29 cellular contexts compared by ENCODE assay signal in genomic region chr7:124251616-124252015, GRCh38.
"Had no signal": no experiment of that assay in that cellular context is flagged by ENCODE, and none has a peak within 500 bp of the region (broad histone marks: within the 10 kb centered on the region; RNA-seq: fewer than 3 reads in every experiment).

No MANE protein-coding gene starts in this region.

- H3K4me1 Mint-ChIP-seq: naive B cell; stimulated activated naive CD8-positive, alpha-beta T cell treated with anti-CD3 and anti-CD28 coated beads, Interleukin-15, amount 100 ng/mL, for 72 hours had no signal

- H3K36me3 ChIP-seq: esophagus muscularis mucosa, gastrocnemius medialis, heart right ventricle, right lobe of liver, suprapubic skin, transverse colon, upper lobe of right lung, uterus had no signal

- H3K27me3 Mint-ChIP-seq: naive B cell; natural killer cell treated with Interleukin-12 subunit alpha and Interleukin-12 subunit beta and Interleukin-15 and Interleukin-18, amount 100 ng/mL, for 72 hours; progenitor cell of endocrine pancreas; stimulated activated naive CD8-positive, alpha-beta T cell treated with anti-CD3 and anti-CD28 coated beads, Interleukin-15, amount 100 ng/mL, for 72 hours had no signal

- H3K9ac ChIP-seq: parathyroid adenoma had no signal

- H3K27me3 ChIP-seq: esophagus muscularis mucosa, gastrocnemius medialis, heart right ventricle, right lobe of liver, suprapubic skin, transverse colon, upper lobe of right lung, uterus had no signal

- H3K4me3 ChIP-seq: coronary artery, esophagus muscularis mucosa, gastrocnemius medialis, heart right ventricle, lung, mucosa of descending colon, right lobe of liver, suprapubic skin, transverse colon, upper lobe of right lung, uterus had no signal

- DNase-seq: dermis blood vessel endothelial cell; effector memory CD4-positive, alpha-beta T cell; gastrocnemius medialis; heart right ventricle; hypothalamus; kidney; mesenchymal stem cell; mucosa of descending colon; naive B cell; right lobe of liver; small intestine; stimulated activated CD4-positive, alpha-beta T cell treated with anti-CD3 and anti-CD28 coated beads, Interleukin-15, amount 100 ng/mL, for 24 hours; stimulated activated CD4-positive, alpha-beta T cell treated with anti-CD3 and anti-CD28 coated beads, Interleukin-4, amount 100 ng/mL, for 1 hour; stimulated activated CD8-positive, alpha-beta memory T cell treated with anti-CD3 and anti-CD28 coated beads, Interleukin-4, amount 100 ng/mL, for 48 hours; stimulated activated naive CD4-positive, alpha-beta T cell; stimulated activated naive CD8-positive, alpha-beta T cell treated with anti-CD3 and anti-CD28 coated beads, Interleukin-15, amount 100 ng/mL, for 72 hours; transverse colon; upper lobe of right lung; uterus had no signal

- ATAC-seq: gastrocnemius medialis; heart right ventricle; left lobe of liver; mucosa of descending colon; natural killer cell treated with Interleukin-12 subunit alpha and Interleukin-12 subunit beta and Interleukin-15 and Interleukin-18, amount 100 ng/mL, for 72 hours; right lobe of liver; stimulated activated naive CD8-positive, alpha-beta T cell treated with anti-CD3 and anti-CD28 coated beads, Interleukin-15, amount 100 ng/mL, for 72 hours; upper lobe of right lung had no signal

- H2AFZ ChIP-seq: parathyroid adenoma had no signal

- H3K4me1 ChIP-seq: esophagus muscularis mucosa, gastrocnemius medialis, parathyroid adenoma, right lobe of liver, suprapubic skin, transverse colon, upper lobe of right lung, uterus had no signal

- H3K79me2 ChIP-seq: parathyroid adenoma had no signal

- H3K36me3 Mint-ChIP-seq: mesothelial cell of epicardium; naive B cell; natural killer cell treated with Interleukin-12 subunit alpha and Interleukin-12 subunit beta and Interleukin-15 and Interleukin-18, amount 100 ng/mL, for 72 hours had no signal

- H3K27ac ChIP-seq: coronary artery, esophagus muscularis mucosa, gastrocnemius medialis, heart right ventricle, parathyroid adenoma, right lobe of liver, suprapubic skin, transverse colon, upper lobe of right lung, uterus had no signal

- H3K4me3 Mint-ChIP-seq: mesothelial cell of epicardium; naive B cell; natural killer cell treated with Interleukin-12 subunit alpha and Interleukin-12 subunit beta and Interleukin-15 and Interleukin-18, amount 100 ng/mL, for 72 hours; neural crest cell; stimulated activated naive CD8-positive, alpha-beta T cell treated with anti-CD3 and anti-CD28 coated beads, Interleukin-15, amount 100 ng/mL, for 72 hours had no signal

- H3K27ac Mint-ChIP-seq: mesothelial cell of epicardium; naive B cell; natural killer cell treated with Interleukin-12 subunit alpha and Interleukin-12 subunit beta and Interleukin-15 and Interleukin-18, amount 100 ng/mL, for 72 hours; progenitor cell of endocrine pancreas; stimulated activated naive CD8-positive, alpha-beta T cell treated with anti-CD3 and anti-CD28 coated beads, Interleukin-15, amount 100 ng/mL, for 72 hours had no signal

- H3K9me3 ChIP-seq: esophagus muscularis mucosa, gastrocnemius medialis, mucosa of descending colon, right lobe of liver, suprapubic skin, transverse colon, upper lobe of right lung, uterus had no signal
